8 cellular contexts compared by ENCODE assay signal in the genomic region with DNA sequence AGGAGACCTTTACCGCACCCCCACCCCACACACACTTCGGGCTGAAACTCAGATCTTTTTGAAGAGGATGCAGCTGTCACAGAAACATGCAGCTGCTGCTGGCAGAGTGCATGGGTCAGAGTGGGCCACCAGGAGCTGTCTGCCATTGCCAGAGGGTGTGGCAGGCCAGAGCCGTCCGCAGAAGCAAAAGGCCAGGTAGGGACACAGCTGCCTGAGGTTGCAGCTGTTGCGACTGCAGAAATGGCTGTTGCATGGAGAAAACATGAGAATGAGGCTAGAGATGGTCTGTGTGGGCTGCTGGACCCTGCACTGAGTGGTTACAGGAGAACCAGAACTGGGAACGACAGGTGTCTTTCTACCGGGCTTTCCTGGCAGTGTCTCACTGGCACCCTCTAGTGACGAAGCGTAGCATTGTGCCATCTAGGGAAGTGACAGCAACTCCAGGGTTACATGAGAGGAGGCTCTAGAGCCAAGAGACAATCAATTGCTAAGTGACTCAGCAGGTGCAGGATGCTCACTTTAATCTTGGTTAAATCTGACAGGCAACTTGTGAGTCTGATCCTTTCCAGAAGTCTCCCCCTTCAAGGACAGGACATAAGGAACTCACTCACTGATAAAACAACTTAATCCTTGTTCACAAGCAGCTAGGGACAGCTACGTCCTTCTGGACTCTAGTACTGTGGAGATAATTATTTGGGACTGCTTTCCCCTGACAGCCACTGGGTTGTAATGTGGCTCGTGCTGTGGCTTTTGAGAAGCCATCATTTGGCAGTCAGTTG. TPM values are rescaled to one million over a fixed set of nuclear protein-coding genes. Genes with fewer than 3 reads are reported as not detected.
DNase-seq lines count a peak whose midpoint lies in the region; ATAC-seq and TF ChIP-seq lines count a peak whose summit lies in the region.

No MANE protein-coding gene starts in this region.

- H3K36me3 ChIP-seq in NT2/D1 (ENCODE audit: insufficient read depth, insufficient read length, low read length) (no peaks in the 10 kb centered on the region), mucosa of rectum (ENCODE audit: control insufficient read depth in 2 of 2, insufficient read depth in 2 of 2, low read length in 2 of 2) (no peaks in the 10 kb centered on the region)

- H3K27ac ChIP-seq in CD4-positive, alpha-beta T cell (ENCODE audit: low read depth, low read length) = no peak overlapping the region
- no peak overlapping the region for H3K27ac ChIP-seq in mucosa of rectum (ENCODE audit: low read depth in 2 of 2, low read length in 2 of 2)

- DNase-seq in CD4-positive, alpha-beta T cell = peak; percentile 77 to 87 (median 80)
- DNase-seq in HUDEP-2 (lab: John Stamatoyannopoulos, UW; ENCODE audit: unreplicated experiment in 76 of 76) (peak in 72 of 76 experiments; percentile 19 to 90 (median 66)), NT2/D1 (ENCODE audit: low read depth, low spot score) (peak; percentile 84), epidermal melanocyte (ENCODE audit: insufficient read length, low spot score) (peak; percentile 95)
- DNase-seq in activated CD8-positive, alpha-beta memory T cell treated with anti-CD3 and anti-CD28 coated beads, Interleukin-2, amount 50 U/mL, for 1 hour (ENCODE audit: extremely low read depth) = peak; percentile 61
- DNase-seq in stimulated activated CD8-positive, alpha-beta memory T cell treated with anti-CD3 and anti-CD28 coated beads, Interleukin-4, amount 100 ng/mL, for 48 hours = peak; percentile 92

- peak; percentile 96 for TF ChIP-seq CTCF in CD4-positive, alpha-beta T cell (IDR thresholded peaks at IDR 0.05)

- no peaks in the 10 kb centered on the region for H3K9me3 Mint-ChIP-seq in CD4-positive, alpha-beta T cell

- H3K4me3 ChIP-seq in NT2/D1 (ENCODE audit: insufficient read length, low read depth) = no peak overlapping the region
- peak overlapping the region; percentile 67 to 69 for H3K4me3 ChIP-seq in mucosa of rectum (ENCODE audit: low read length in 2 of 2)

- peaks cover 18% of the 10 kb centered on the region for H3K4me1 Mint-ChIP-seq in CD4-positive, alpha-beta T cell (ENCODE audit: low read depth)

- POLR2A ChIA-PET in CD4-positive, alpha-beta T cell (lab: Charles Lee) = interaction anchor here (0.7 to 2.9 kb wide), 6 partner anchors 39 to 91 kb away, joined by 3 to 19 read pairs (median 7); partner anchors contain the start of genes SERPINB1 and SERPINB6

- H3K9me3 ChIP-seq in CD4-positive, alpha-beta T cell (ENCODE audit: control insufficient read depth, low read length) = no peaks in the 10 kb centered on the region
- H3K9me3 ChIP-seq in NT2/D1 (ENCODE audit: insufficient read depth, low read length) = peaks cover 8% of the 10 kb centered on the region; the same call in 1 of the 2 replicates
- H3K9me3 ChIP-seq in mucosa of rectum (ENCODE audit: control insufficient read depth in 2 of 2, low read length in 2 of 2) = no peaks in the 10 kb centered on the region

- intact Hi-C loops in CD4-positive, alpha-beta T cell (cut with DNase I, micrococcal nuclease) = loop anchor here (1.0 to 5.0 kb wide), 7 partner anchors 15 to 194 kb away; no protein-coding TSS in a partner anchor

- H3K27ac Mint-ChIP-seq in CD4-positive, alpha-beta T cell = no peak overlapping the region

- peak; percentile 98 for ATAC-seq in CD4-positive, alpha-beta T cell (ENCODE audit: poor library complexity)
- peak; percentile 76 for ATAC-seq in GM19467 (IDR thresholded peaks at IDR 0.05; ENCODE audit: unreplicated experiment)

- H3K27me3 ChIP-seq in CD4-positive, alpha-beta T cell (ENCODE audit: control insufficient read depth, insufficient read depth, low read length) = no peaks in the 10 kb centered on the region
- H3K27me3 ChIP-seq in NT2/D1 (ENCODE audit: insufficient read depth, insufficient read length) (no peaks in the 10 kb centered on the region), mucosa of rectum (ENCODE audit: control insufficient read depth in 2 of 2, insufficient read depth in 2 of 2, low read length in 2 of 2) (no peaks in the 10 kb centered on the region)

- CTCF ChIA-PET in CD4-positive, alpha-beta T cell (lab: Charles Lee) = interaction anchor here (0.7 to 3.3 kb wide), 9 partner anchors 10 to 141 kb away, joined by 3 to 33 read pairs (median 5); partner anchors contain the start of gene SERPINB1

- peak overlapping the region; percentile 0 for H3K4me3 Mint-ChIP-seq in CD4-positive, alpha-beta T cell

- H3K9ac ChIP-seq in NT2/D1 (ENCODE audit: insufficient read length, low read depth) = no peak overlapping the region
- peak overlapping the region; percentile 29 to 48 for H3K9ac ChIP-seq in mucosa of rectum (ENCODE audit: low read depth in 1 of 2, low read length in 2 of 2)

- H3K36me3 Mint-ChIP-seq in CD4-positive, alpha-beta T cell (ENCODE audit: low read depth) = no peaks in the 10 kb centered on the region

- no peaks in the 10 kb centered on the region for H3K27me3 Mint-ChIP-seq in CD4-positive, alpha-beta T cell

- peaks cover 2% of the 10 kb centered on the region for H3K4me1 ChIP-seq in NT2/D1 (ENCODE audit: insufficient read depth, insufficient read length)
- H3K4me1 ChIP-seq in mucosa of rectum (ENCODE audit: control insufficient read depth in 2 of 2, insufficient read depth in 2 of 2, low read length in 2 of 2) = peaks cover 3 to 4% of the 10 kb centered on the region in 2 donors

RNA-seq across cellular contexts. Expression of gene SERPINB9, which starts 29.1 kb away (rescaled TPM):
- 10 to 100 TPM; 25.8 to 27.4 TPM for total RNA-seq in CD4-positive, alpha-beta T cell

RNA-seq across cellular contexts. Expression of gene SERPINB6, which starts 39.2 kb away (rescaled TPM):
- total RNA-seq in CD4-positive, alpha-beta T cell = 10 to 100 TPM; 11.0 to 11.9 TPM
